ENCODE assay signal across 23 cellular contexts in genomic region chr1:167689569-167689925, GRCh38. TPM values are rescaled to one million over a fixed set of nuclear protein-coding genes. Genes with fewer than 3 reads are reported as not detected.
DNase-seq lines count a peak whose midpoint lies in the region; ATAC-seq and TF ChIP-seq lines count a peak whose summit lies in the region.
"Had no signal": no experiment of that assay in that cellular context is flagged by ENCODE, and none has a peak within 500 bp of the region (broad histone marks: within the 10 kb centered on the region; RNA-seq: fewer than 3 reads in every experiment).

No MANE protein-coding gene starts in this region.

- ATAC-seq in CD4-positive, CD25-positive, alpha-beta regulatory T cell (ENCODE audit: low read depth in 2 of 2): no peak
- ATAC-seq in T-helper 17 cell (no peak), Right ventricle myocardium superior (ENCODE audit: poor library complexity) (no peak), GM19463 (IDR thresholded peaks at IDR 0.05; ENCODE audit: unreplicated experiment) (no peak)
- ATAC-seq: HCT116; heart right ventricle; naive thymus-derived CD4-positive, alpha-beta T cell; T-cell had no signal

- no peak overlapping the region for H3K27ac ChIP-seq in CD4-positive, CD25-positive, alpha-beta regulatory T cell (ENCODE audit: insufficient read depth, low read length, poor library complexity, severe bottlenecking)
- H3K27ac ChIP-seq: parathyroid adenoma, thoracic aorta, VCaP had no signal

- DNase-seq in A172 (ENCODE audit: low spot score) (peak; percentile 65), T-helper 17 cell (no peak), fibroblast of the aortic adventitia (ENCODE audit: low read depth) (peak; percentile 18), Right ventricle myocardium superior (no peak), NCI-H2227 (lab: John Stamatoyannopoulos, UW; ENCODE audit: unreplicated experiment) (no peak), GM13976 (ENCODE audit: low spot score) (no peak)
- no peak for DNase-seq in CD4-positive, CD25-positive, alpha-beta regulatory T cell
- DNase-seq: AML-193; caudate nucleus; DMS 273 treated with DMSO at 0.1 percent for 48 hours; effector CD8-positive, alpha-beta T cell; heart right ventricle; naive thymus-derived CD4-positive, alpha-beta T cell; NCI-H1417; stimulated activated CD4-positive, alpha-beta T cell treated with anti-CD3 and anti-CD28 coated beads, Interleukin-2, amount 100 ng/mL, for 48 hours; T-cell had no signal

- H3K4me1 ChIP-seq in CD4-positive, CD25-positive, alpha-beta regulatory T cell (ENCODE audit: control insufficient read depth, insufficient read depth, low read length, poor library complexity, severe bottlenecking): peaks cover 5% of the 10 kb centered on the region

- no peaks in the 10 kb centered on the region for H3K9me3 Mint-ChIP-seq in CD4-positive, CD25-positive, alpha-beta regulatory T cell
- H3K9me3 Mint-ChIP-seq: T-cell had no signal

- H3K9me3 ChIP-seq in CD4-positive, CD25-positive, alpha-beta regulatory T cell (ENCODE audit: control insufficient read depth in 2 of 2, low read length in 2 of 2): no peaks in the 10 kb centered on the region
- no peaks in the 10 kb centered on the region for H3K9me3 ChIP-seq in T-helper 17 cell (ENCODE audit: control insufficient read depth, low read length, poor library complexity, severe bottlenecking)
- H3K9me3 ChIP-seq: adrenal gland, heart right ventricle, thoracic aorta had no signal

- H3K27ac Mint-ChIP-seq in CD4-positive, CD25-positive, alpha-beta regulatory T cell: peak overlapping the region in 2 of 3 donors; percentile 32 to 52
- peak overlapping the region; percentile 49 for H3K27ac Mint-ChIP-seq in T-helper 17 cell

- H3K4me3 ChIP-seq in CD4-positive, CD25-positive, alpha-beta regulatory T cell (ENCODE audit: low read depth, low read length): no peak overlapping the region
- H3K4me3 ChIP-seq in fibroblast of the aortic adventitia (ENCODE audit: low read depth, low read length): no peak overlapping the region
- H3K4me3 ChIP-seq: adrenal gland, heart right ventricle, lung, thoracic aorta had no signal

- intact Hi-C loops in Right ventricle myocardium superior (cut with DNase I): loop anchor here (2.0 kb wide), 1 partner anchor 89 kb away; no protein-coding TSS in a partner anchor

- H3K27me3 Mint-ChIP-seq in CD4-positive, CD25-positive, alpha-beta regulatory T cell: no peaks in the 10 kb centered on the region
- H3K27me3 Mint-ChIP-seq in T-helper 17 cell: no peaks in the 10 kb centered on the region
- H3K27me3 Mint-ChIP-seq: naive thymus-derived CD4-positive, alpha-beta T cell; T-cell had no signal

- H3K4me3 Mint-ChIP-seq in CD4-positive, CD25-positive, alpha-beta regulatory T cell: no peak overlapping the region
- no peak overlapping the region for H3K4me3 Mint-ChIP-seq in T-helper 17 cell
- H3K4me3 Mint-ChIP-seq: naive thymus-derived CD4-positive, alpha-beta T cell; T-cell had no signal

- peaks cover 93% of the 10 kb centered on the region for H3K36me3 ChIP-seq in CD4-positive, CD25-positive, alpha-beta regulatory T cell (ENCODE audit: control insufficient read depth, insufficient read depth, low read length)
- H3K36me3 ChIP-seq: thoracic aorta had no signal

- no peaks in the 10 kb centered on the region for H3K27me3 ChIP-seq in CD4-positive, CD25-positive, alpha-beta regulatory T cell (ENCODE audit: control insufficient read depth, insufficient read depth, low read length)
- H3K27me3 ChIP-seq: adrenal gland, heart right ventricle had no signal

- in situ Hi-C loops in GM13976 (cut with MboI; ENCODE audit: low sequenced_read_pairs, unreplicated experiment): loop anchor here (5.0 kb wide), 1 partner anchor 82 kb away; no protein-coding TSS in a partner anchor

- H3K36me3 Mint-ChIP-seq in CD4-positive, CD25-positive, alpha-beta regulatory T cell: peaks cover 72% of the 10 kb centered on the region
- H3K36me3 Mint-ChIP-seq in T-helper 17 cell (ENCODE audit: low read depth): peaks cover 5% of the 10 kb centered on the region

- H3K4me1 Mint-ChIP-seq in CD4-positive, CD25-positive, alpha-beta regulatory T cell: peaks cover 13 to 34% (median 21%) of the 10 kb centered on the region in 4 donors
- peaks cover 20% of the 10 kb centered on the region for H3K4me1 Mint-ChIP-seq in T-helper 17 cell

- no peak for TF ChIP-seq CTCF in fibroblast of the aortic adventitia (IDR thresholded peaks at IDR 0.05; ENCODE audit: insufficient read depth, low read length)
- no peak for TF ChIP-seq CTCF in GM13976 (IDR thresholded peaks at IDR 0.05; ENCODE audit: borderline replicate concordance, control extremely low read depth, extremely low read depth, insufficient read depth, missing control alignments)

RNA-seq across cellular contexts. Expression of gene MPZL1, which starts 32.2 kb away (rescaled TPM):
- total RNA-seq in A172 (2014; rRNA removed; shearing (Covaris generic)): 126 and 170 TPM in 2 replicates
- 3.3 TPM for total RNA-seq in CD4-positive, CD25-positive, alpha-beta regulatory T cell
- 10 to 100 TPM in 1 of 4 donors, 1 to 10 TPM in 3; 6.5 to 10.0 (median 9.2) TPM for polyA plus RNA-seq in CD4-positive, CD25-positive, alpha-beta regulatory T cell
- total RNA-seq in T-helper 17 cell (1 to 10 TPM; 3.0 to 4.2 TPM), fibroblast of the aortic adventitia (ENCODE audit: low replicate concordance) (66.6 and 112 TPM in 2 replicates), Right ventricle myocardium superior (34.4 TPM)

RNA-seq across cellular contexts. Expression of gene RCSD1, which starts 59.5 kb away (rescaled TPM):
- total RNA-seq in A172 (2014; rRNA removed; shearing (Covaris generic)): 0.29 and 0.36 TPM in 2 replicates
- 174 TPM for total RNA-seq in CD4-positive, CD25-positive, alpha-beta regulatory T cell
- polyA plus RNA-seq in CD4-positive, CD25-positive, alpha-beta regulatory T cell: 100 to 1,000 TPM; 207 to 251 (median 233) TPM
- total RNA-seq in T-helper 17 cell (100 to 1,000 TPM in 1 of 2 donors, 10 to 100 TPM in 1; 88.0 to 101 TPM), fibroblast of the aortic adventitia (ENCODE audit: low replicate concordance) (0.57 TPM in 1 of 2 replicates, not detected in the other), Right ventricle myocardium superior (42.9 TPM)

Comparison
In these comparisons a context has a peak if more than half of its experiments do, and no peak if none do; other contexts are left out.
1. DNase-seq: peak in A172 (single experiment) and fibroblast of the aortic adventitia (single experiment); none in CD4-positive, CD25-positive, alpha-beta regulatory T cell (0 of 3), T-helper 17 cell (0 of 3), Right ventricle myocardium superior (single experiment), NCI-H2227 (single experiment) and GM13976 (single experiment).
2. RNA of gene RCSD1, which starts 59.5 kb away (total RNA-seq): 174 TPM in CD4-positive, CD25-positive, alpha-beta regulatory T cell (single experiment), 88.0 to 101 TPM in T-helper 17 cell and 42.9 TPM in Right ventricle myocardium superior (single experiment); 0.29 to 0.36 TPM in A172 and 0.57 TPM in fibroblast of the aortic adventitia; every median in the first group is over 10 times any median in the second.